Comparison of ENCODE assay signal across 8 cellular contexts in the genomic region with DNA sequence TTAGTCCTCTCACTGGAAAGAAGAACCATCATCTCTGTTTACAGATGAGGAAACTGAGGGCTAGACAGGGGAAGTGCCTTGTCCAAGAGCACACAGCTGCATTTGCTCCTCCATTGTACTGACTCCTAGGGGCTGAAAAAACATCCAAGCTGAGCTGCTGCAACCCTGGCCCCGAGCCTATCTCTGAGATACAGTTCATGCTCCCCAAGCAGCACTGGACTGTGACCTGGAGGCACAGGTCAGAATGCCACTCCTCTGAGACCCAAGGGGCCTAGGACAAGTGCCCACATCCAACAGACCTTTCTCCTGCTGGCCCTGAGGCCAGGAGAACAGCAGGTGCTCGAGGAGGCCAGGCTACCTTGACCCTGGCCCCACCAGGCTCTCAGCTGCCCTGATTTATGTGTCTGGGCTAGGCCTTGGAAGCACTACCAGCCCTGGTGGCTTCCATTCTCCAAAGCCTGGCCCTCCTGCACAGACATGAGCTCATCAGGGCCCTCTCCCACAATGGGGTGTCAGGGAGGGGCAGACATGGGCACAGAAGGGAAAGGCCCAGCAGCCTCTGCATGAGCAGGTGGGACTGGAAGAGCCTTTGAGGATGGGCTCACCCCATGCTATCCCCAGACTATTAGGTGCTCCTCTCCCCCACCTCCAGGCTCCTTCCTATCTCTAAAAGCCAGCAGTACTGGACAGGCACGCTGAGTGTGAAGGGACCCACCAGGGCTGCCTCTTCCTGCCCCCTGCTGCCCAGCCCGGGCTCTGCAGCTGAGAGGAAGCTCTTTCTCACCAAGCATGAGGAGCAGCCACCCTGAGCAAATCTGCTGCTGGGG. TPM values are rescaled to one million over a fixed set of nuclear protein-coding genes. Genes with fewer than 3 reads are reported as not detected.
DNase-seq lines count a peak whose midpoint lies in the region; ATAC-seq and TF ChIP-seq lines count a peak whose summit lies in the region.

No MANE protein-coding gene starts in this region.

- peak; percentile 62 for TF ChIP-seq CTCF in VCaP (conservative IDR thresholded peaks at IDR 0.05)

- intact Hi-C loops in left colon (cut with DNase I, micrococcal nuclease) = no loop called here

- H3K27ac ChIP-seq in VCaP = no peak overlapping the region

- DNase-seq in NCI-H2081 (lab: John Stamatoyannopoulos, UW) (peak; percentile 62 to 70), NCI-H2081 treated with DMSO at 0.1 percent for 48 hours (lab: John Stamatoyannopoulos, UW) (no peak), NAMALWA (ENCODE audit: low spot score) (peak; percentile 73), cerebellar cortex (ENCODE audit: low spot score) (peak; percentile 73), left colon (peak; percentile 48 to 73)
- DNase-seq in stimulated activated CD8-positive, alpha-beta memory T cell treated with anti-CD3 and anti-CD28 coated beads, Interleukin-2, amount 100 ng/mL, for 48 hours (ENCODE audit: low read depth in 2 of 2) = peak; percentile 51 to 61

- peak; percentile 92 for ATAC-seq in left colon
- no peak for ATAC-seq in GM18870 (IDR thresholded peaks at IDR 0.05; ENCODE audit: unreplicated experiment)

RNA-seq across cellular contexts. Expression of gene ADGRB2, which starts 18.9 kb away (rescaled TPM):
- under 1 TPM; 0.79 to 0.89 TPM for total RNA-seq in left colon

RNA-seq across cellular contexts. Expression of gene COL16A1, which starts 41.5 kb away (rescaled TPM):
- 10 to 100 TPM; 15.7 to 23.3 TPM for total RNA-seq in left colon
